11 cellular contexts compared by ENCODE assay signal in genomic region chr5:127892467-127893207, GRCh38.
DNase-seq lines count a peak whose midpoint lies in the region; ATAC-seq, FAIRE-seq and TF ChIP-seq lines count a peak whose summit lies in the region.
"Had no signal": no experiment of that assay in that cellular context is flagged by ENCODE, and none has a peak within 500 bp of the region (broad histone marks: within the 10 kb centered on the region; RNA-seq: fewer than 3 reads in every experiment).

No MANE protein-coding gene starts in this region.

- no peaks in the 10 kb centered on the region for H3K9me3 ChIP-seq in right atrium auricular region

- TF ChIP-seq CTCF in right atrium auricular region (IDR thresholded peaks at IDR 0.05) (no peak), RWPE1 (conservative IDR thresholded peaks at IDR 0.05; ENCODE audit: low read depth) (no peak), fibroblast of villous mesenchyme (IDR thresholded peaks at IDR 0.05; ENCODE audit: insufficient read depth, low read depth, low read length) (no peak)

- FAIRE-seq in urothelium cell line (lab: Jason Lieb, UNC): peak; percentile 17
- FAIRE-seq: H1 had no signal

- CTCF ChIA-PET in RWPE1 (lab: Yijun Ruan, JAX): interaction anchor here (0.6 kb wide), 3 partner anchors 17 to 135 kb away, joined by 3 read pairs; no protein-coding TSS in a partner anchor

- H3K4me3 ChIP-seq in right atrium auricular region (no peak overlapping the region), fibroblast of villous mesenchyme (ENCODE audit: low read depth, low read length) (no peak overlapping the region)

- H3K36me3 ChIP-seq in right atrium auricular region: no peaks in the 10 kb centered on the region

- no peaks in the 10 kb centered on the region for H3K27me3 ChIP-seq in right atrium auricular region

- H3K27ac ChIP-seq in right atrium auricular region (peak overlapping the region in 1 of 2 donors; percentile 33), RWPE1 (no peak overlapping the region)

- peak; percentile 20 for ATAC-seq in Right ventricle myocardium superior (ENCODE audit: poor library complexity)
- no peak for ATAC-seq in HG03442 (IDR thresholded peaks at IDR 0.05; ENCODE audit: unreplicated experiment)
- ATAC-seq: activated CD8-positive, alpha-beta T cell treated with anti-CD3 and anti-CD28 coated beads, Interleukin-2, amount 10 ng/mL, durations not matched to agents 7 days and 5 days had no signal

- no peak for DNase-seq in Right ventricle myocardium superior
- DNase-seq in right atrium auricular region (ENCODE audit: low spot score): no peak
- DNase-seq in RWPE1 (ENCODE audit: low spot score): peak; percentile 57
- peak; percentile 47 for DNase-seq in fibroblast of villous mesenchyme (ENCODE audit: low read depth)
- peak; percentile 53 for DNase-seq in urothelium cell line (ENCODE audit: low spot score)
- DNase-seq in posterior cingulate gyrus: no peak
- no peak for DNase-seq in epidermal melanocyte (ENCODE audit: insufficient read length, low spot score)
- DNase-seq: activated CD8-positive, alpha-beta T cell treated with anti-CD3 and anti-CD28 coated beads, Interleukin-2, amount 10 ng/mL, durations not matched to agents 7 days and 5 days; endodermal cell had no signal

- intact Hi-C loops in Right ventricle myocardium superior (cut with DNase I) (no loop called here), posterior cingulate gyrus (cut with DNase I) (no loop called here)

- POLR2A ChIA-PET in RWPE1 (lab: Yijun Ruan, JAX; ENCODE audit: low non-redundant PET): no interaction called here

- H3K4me1 ChIP-seq in right atrium auricular region: peaks cover 0 to 13% of the 10 kb centered on the region in 2 donors

Comparison
In these comparisons a context has a peak if more than half of its experiments do, and no peak if none do; other contexts are left out.
1. DNase-seq: peak in RWPE1 (single experiment), fibroblast of villous mesenchyme (single experiment) and urothelium cell line (single experiment); none in Right ventricle myocardium superior (single experiment), right atrium auricular region (single experiment), posterior cingulate gyrus (0 of 10) and epidermal melanocyte (single experiment).